Comparison of ENCODE assay signal across 1 cellular context in genomic region chr10:86229811-86230409, GRCh38.
TF ChIP-seq lines count a peak whose summit lies in the region.

No MANE protein-coding gene starts in this region.

TF ChIP-seq in GM23338, 12 proteins besides CTCF, POLR2A, EP300 and RAD21 (continued from another document):
- TF ChIP-seq, protein P1, sequence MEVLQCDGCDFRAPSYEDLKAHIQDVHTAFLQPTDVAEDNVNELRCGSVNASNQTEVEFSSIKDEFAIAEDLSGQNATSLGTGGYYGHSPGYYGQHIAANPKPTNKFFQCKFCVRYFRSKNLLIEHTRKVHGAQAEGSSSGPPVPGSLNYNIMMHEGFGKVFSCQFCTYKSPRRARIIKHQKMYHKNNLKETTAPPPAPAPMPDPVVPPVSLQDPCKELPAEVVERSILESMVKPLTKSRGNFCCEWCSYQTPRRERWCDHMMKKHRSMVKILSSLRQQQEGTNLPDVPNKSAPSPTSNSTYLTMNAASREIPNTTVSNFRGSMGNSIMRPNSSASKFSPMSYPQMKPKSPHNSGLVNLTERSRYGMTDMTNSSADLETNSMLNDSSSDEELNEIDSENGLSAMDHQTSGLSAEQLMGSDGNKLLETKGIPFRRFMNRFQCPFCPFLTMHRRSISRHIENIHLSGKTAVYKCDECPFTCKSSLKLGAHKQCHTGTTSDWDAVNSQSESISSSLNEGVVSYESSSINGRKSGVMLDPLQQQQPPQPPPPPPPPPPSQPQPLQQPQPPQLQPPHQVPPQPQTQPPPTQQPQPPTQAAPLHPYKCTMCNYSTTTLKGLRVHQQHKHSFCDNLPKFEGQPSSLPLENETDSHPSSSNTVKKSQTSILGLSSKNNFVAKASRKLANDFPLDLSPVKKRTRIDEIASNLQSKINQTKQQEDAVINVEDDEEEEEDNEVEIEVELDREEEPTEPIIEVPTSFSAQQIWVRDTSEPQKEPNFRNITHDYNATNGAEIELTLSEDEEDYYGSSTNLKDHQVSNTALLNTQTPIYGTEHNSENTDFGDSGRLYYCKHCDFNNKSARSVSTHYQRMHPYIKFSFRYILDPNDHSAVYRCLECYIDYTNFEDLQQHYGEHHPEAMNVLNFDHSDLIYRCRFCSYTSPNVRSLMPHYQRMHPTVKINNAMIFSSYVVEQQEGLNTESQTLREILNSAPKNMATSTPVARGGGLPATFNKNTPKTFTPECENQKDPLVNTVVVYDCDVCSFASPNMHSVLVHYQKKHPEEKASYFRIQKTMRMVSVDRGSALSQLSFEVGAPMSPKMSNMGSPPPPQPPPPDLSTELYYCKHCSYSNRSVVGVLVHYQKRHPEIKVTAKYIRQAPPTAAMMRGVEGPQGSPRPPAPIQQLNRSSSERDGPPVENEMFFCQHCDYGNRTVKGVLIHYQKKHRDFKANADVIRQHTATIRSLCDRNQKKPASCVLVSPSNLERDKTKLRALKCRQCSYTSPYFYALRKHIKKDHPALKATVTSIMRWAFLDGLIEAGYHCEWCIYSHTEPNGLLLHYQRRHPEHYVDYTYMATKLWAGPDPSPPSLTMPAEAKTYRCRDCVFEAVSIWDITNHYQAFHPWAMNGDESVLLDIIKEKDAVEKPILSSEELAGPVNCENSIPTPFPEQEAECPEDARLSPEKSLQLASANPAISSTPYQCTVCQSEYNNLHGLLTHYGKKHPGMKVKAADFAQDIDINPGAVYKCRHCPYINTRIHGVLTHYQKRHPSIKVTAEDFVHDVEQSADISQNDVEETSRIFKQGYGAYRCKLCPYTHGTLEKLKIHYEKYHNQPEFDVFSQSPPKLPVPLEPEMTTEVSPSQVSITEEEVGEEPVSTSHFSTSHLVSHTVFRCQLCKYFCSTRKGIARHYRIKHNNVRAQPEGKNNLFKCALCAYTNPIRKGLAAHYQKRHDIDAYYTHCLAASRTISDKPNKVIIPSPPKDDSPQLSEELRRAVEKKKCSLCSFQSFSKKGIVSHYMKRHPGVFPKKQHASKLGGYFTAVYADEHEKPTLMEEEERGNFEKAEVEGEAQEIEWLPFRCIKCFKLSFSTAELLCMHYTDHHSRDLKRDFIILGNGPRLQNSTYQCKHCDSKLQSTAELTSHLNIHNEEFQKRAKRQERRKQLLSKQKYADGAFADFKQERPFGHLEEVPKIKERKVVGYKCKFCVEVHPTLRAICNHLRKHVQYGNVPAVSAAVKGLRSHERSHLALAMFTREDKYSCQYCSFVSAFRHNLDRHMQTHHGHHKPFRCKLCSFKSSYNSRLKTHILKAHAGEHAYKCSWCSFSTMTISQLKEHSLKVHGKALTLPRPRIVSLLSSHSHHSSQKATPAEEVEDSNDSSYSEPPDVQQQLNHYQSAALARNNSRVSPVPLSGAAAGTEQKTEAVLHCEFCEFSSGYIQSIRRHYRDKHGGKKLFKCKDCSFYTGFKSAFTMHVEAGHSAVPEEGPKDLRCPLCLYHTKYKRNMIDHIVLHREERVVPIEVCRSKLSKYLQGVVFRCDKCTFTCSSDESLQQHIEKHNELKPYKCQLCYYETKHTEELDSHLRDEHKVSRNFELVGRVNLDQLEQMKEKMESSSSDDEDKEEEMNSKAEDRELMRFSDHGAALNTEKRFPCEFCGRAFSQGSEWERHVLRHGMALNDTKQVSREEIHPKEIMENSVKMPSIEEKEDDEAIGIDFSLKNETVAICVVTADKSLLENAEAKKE (CRISPR knock-in tag; IDR thresholded peaks at IDR 0.05) = no peak
- TF ChIP-seq NANOG (IDR thresholded peaks at IDR 0.05; ENCODE audit: borderline replicate concordance) (no peak), ZNF114 (CRISPR knock-in tag; IDR thresholded peaks at IDR 0.05) (no peak), EZH2 (IDR thresholded peaks at IDR 0.05; ENCODE audit: low read depth, unreplicated experiment) (no peak), STAT1 (IDR thresholded peaks at IDR 0.05; ENCODE audit: unreplicated experiment) (no peak), ZNF331 (CRISPR knock-in tag; IDR thresholded peaks at IDR 0.05; ENCODE audit: low read depth) (no peak)
